22 cellular contexts compared by ENCODE assay signal in genomic region chr12:111072299-111072698, GRCh38. TPM values are rescaled to one million over a fixed set of nuclear protein-coding genes. Genes with fewer than 3 reads are reported as not detected.
"Had no signal": no experiment of that assay in that cellular context is flagged by ENCODE, and none has a peak within 500 bp of the region (broad histone marks: within the 10 kb centered on the region; RNA-seq: fewer than 3 reads in every experiment).

No MANE protein-coding gene starts in this region.

- H3K36me3 ChIP-seq: neutrophil, right atrium auricular region, sigmoid colon, stomach, thoracic aorta, uterus had no signal

- ATAC-seq: left lobe of liver; naive thymus-derived CD4-positive, alpha-beta T cell; stimulated activated naive B cell treated with anti-CD40 and anti-IgM and Interleukin-4, amounts not matched to agents 10 μg/mL and 1 μg/mL and 100 μg/mL, for 72 hours had no signal

- H3K27me3 ChIP-seq: right atrium auricular region, uterus had no signal

- H3K9me3 ChIP-seq: neutrophil, stomach, thoracic aorta, uterus had no signal

- H3K27ac ChIP-seq: dorsolateral prefrontal cortex, neutrophil, right atrium auricular region, sigmoid colon, skin epidermis, thoracic aorta, uterus had no signal

- H3K4me3 ChIP-seq: dorsolateral prefrontal cortex, right atrium auricular region, sigmoid colon, skin epidermis, stomach, thoracic aorta, uterus had no signal

- H3K4me1 ChIP-seq: right atrium auricular region, sigmoid colon, uterus had no signal

- DNase-seq: cortex of kidney; dorsolateral prefrontal cortex; effector CD8-positive, alpha-beta T cell; foreskin melanocyte; head of caudate nucleus; hippocampal formation; mammary epithelial cell; naive thymus-derived CD4-positive, alpha-beta T cell; nephron progenitor cell; sigmoid colon; stimulated activated CD4-positive, alpha-beta T cell treated with anti-CD3 and anti-CD28 coated beads, Interleukin-2, amount 100 ng/mL, for 24 hours; stimulated activated CD4-positive, alpha-beta T cell treated with anti-CD3 and anti-CD28 coated beads, Interleukin-4, amount 100 ng/mL, for 4 hours; stimulated activated naive B cell treated with anti-CD40 and anti-IgM and Interleukin-4, amounts not matched to agents 10 μg/mL and 1 μg/mL and 100 μg/mL, for 72 hours; stomach; substantia nigra; uterus had no signal

RNA-seq across cellular contexts. Expression of gene CUX2, which starts 38.3 kb away (rescaled TPM):
- total RNA-seq: mammary epithelial cell, osteoblast, right atrium auricular region, thoracic aorta had no signal
- polyA plus RNA-seq: mammary epithelial cell had no signal
